In genomic region chr9:129495422-129496186, GRCh38 we compare ENCODE assay signal across 8 cellular contexts.
A peak's percentile ranks its signal among the peaks of the same experiment; 100 is the strongest.
DNase-seq lines count a peak whose midpoint lies in the region; ATAC-seq lines count a peak whose summit lies in the region.

No MANE protein-coding gene starts in this region.

- intact Hi-C loops in head of caudate nucleus (cut with DNase I), result loop anchor here (10.0 kb wide), 4 partner anchors 49 to 321 kb away; partner anchors contain the start of gene IER5L

- H3K4me1 ChIP-seq in ES-I3 (ENCODE audit: insufficient read depth, low read length), result peaks cover 49% of the 10 kb centered on the region; the same call in 1 of the 2 replicates

- peak overlapping the region; percentile 98 for H3K27ac ChIP-seq in substantia nigra (ENCODE audit: low read depth, low read length, poor library complexity, severe bottlenecking)

- H3K36me3 ChIP-seq in ES-I3 (ENCODE audit: insufficient read depth, low read length), result no peaks in the 10 kb centered on the region

- peak; percentile 81 for DNase-seq in MV-4-11 (lab: John Stamatoyannopoulos, UW)
- DNase-seq in SW480 (ENCODE audit: low spot score), result peak; percentile 94
- peak; percentile 70 for DNase-seq in activated naive CD8-positive, alpha-beta T cell treated with anti-CD3 and anti-CD28 coated beads, Interleukin-2, amount 50 U/mL, for 16 hours (ENCODE audit: low read depth, low spot score)
- peak; percentile 94 to 99 (median 97) for DNase-seq in head of caudate nucleus
- DNase-seq in occipital lobe (lab: John Stamatoyannopoulos, UW), result peak; percentile 90
- DNase-seq in substantia nigra (lab: John Stamatoyannopoulos, UW), result peak; percentile 55 to 99 (median 90)

- peak overlapping the region; percentile 70 for H3K9ac ChIP-seq in ES-I3 (ENCODE audit: low read depth, low read length)

- no peak for ATAC-seq in HG03520 (IDR thresholded peaks at IDR 0.05; ENCODE audit: unreplicated experiment)

- H3K9me3 ChIP-seq in ES-I3 (ENCODE audit: control insufficient read depth, insufficient read depth, low read length), result no peaks in the 10 kb centered on the region
